ENCODE assay signal across 8 cellular contexts in the genomic region with DNA sequence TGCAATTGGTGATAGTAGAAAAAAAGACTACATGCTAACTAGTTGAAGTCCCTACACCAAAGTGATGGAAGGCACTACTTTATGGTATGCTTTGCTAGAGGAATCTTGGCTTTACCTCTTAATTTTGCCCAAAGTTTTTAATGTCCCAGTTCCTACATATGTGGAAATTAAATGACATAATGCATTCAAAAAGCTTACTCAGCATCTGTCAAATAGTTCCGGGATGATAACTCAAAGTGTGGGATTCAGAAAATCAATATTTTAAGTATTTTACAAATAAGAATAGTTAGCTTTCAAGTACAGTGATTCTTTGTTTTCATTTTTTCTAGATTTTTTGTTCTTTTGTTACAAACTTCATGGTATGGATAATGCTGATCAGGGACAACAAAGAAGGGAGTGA.
"Had no signal": no experiment of that assay in that cellular context is flagged by ENCODE, and none has a peak within 500 bp of the region (broad histone marks: within the 10 kb centered on the region; RNA-seq: fewer than 3 reads in every experiment).

No MANE protein-coding gene starts in this region.

- ATAC-seq: GM12878 had no signal

- DNase-seq: GDM1, GF-D8 had no signal

- H3K4me3 ChIP-seq: GM12878 had no signal

- FAIRE-seq: G401.6, GM12878, GM12891, GM12892, GM18507, GM19239 had no signal
